ENCODE assay signal across 21 cellular contexts in the genomic region with DNA sequence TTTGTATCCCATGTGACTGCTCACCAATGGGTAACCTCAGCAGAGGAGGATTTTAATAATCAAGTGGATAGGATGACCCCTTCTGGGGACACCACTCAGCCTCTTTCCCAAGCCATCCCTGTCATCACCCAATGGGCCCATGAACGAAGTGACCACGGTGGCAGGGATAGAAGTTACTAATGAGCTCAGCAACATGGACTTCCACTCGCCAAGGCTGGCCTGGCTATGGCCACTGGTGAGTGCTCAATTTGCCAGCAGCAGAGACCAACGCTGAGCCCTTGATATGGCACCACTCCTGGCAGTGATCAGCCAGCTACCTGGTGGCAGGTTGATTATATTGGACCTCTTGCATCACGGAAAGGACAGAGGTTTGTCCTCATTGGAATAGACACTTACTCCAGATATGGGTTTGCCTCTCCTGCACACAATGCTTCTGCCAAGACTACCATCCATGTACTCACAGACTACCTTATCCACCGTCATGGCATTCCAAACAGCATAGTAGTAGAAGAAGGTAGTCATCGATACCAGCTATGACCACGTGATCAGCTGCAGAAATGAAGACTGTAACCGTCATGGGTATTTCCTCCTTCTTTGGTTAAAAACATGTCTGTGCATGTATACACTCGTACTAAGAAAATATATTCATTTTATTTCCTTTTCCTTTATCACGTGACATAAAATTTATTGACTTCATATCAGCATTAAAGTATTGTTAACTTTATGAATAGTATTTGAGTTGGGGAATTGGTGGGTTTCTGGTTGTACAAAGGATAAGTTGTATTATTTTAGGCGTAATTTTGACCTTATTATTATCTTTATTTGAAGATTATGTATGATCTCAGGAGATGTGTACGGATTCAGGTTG.
A peak's percentile ranks its signal among the peaks of the same experiment; 100 is the strongest.
DNase-seq lines count a peak whose midpoint lies in the region; ATAC-seq, FAIRE-seq and TF ChIP-seq lines count a peak whose summit lies in the region.
"Had no signal": no experiment of that assay in that cellular context is flagged by ENCODE, and none has a peak within 500 bp of the region (broad histone marks: within the 10 kb centered on the region; RNA-seq: fewer than 3 reads in every experiment).

No MANE protein-coding gene starts in this region.

- no peak overlapping the region for H2AK5ac ChIP-seq in IMR-90 (ENCODE audit: low read depth, low read length)

- H3K4me3 ChIP-seq in IMR-90 (ENCODE audit: insufficient read depth, low read depth, low read length) (no peak overlapping the region), bronchial epithelial cell (ENCODE audit: low read depth, low read length) (no peak overlapping the region), keratinocyte (ENCODE audit: control insufficient read depth in 2 of 3, extremely low read depth in 1 of 3, insufficient read depth in 2 of 3, low read depth in 1 of 3, low read length in 3 of 3) (no peak overlapping the region)
- H3K4me3 ChIP-seq: SJCRH30 had no signal

- no peaks in the 10 kb centered on the region for H3K4me1 ChIP-seq in IMR-90 (ENCODE audit: control insufficient read depth, insufficient read depth, low read length)
- peaks cover 13% of the 10 kb centered on the region for H3K4me1 ChIP-seq in keratinocyte (ENCODE audit: control insufficient read depth, extremely low read depth, insufficient read depth, low read length)
- H3K4me1 ChIP-seq: SJCRH30 had no signal

- no peak overlapping the region for H3K4ac ChIP-seq in IMR-90 (ENCODE audit: low read depth, low read length)

- no peaks in the 10 kb centered on the region for H3K79me2 ChIP-seq in keratinocyte (ENCODE audit: control insufficient read depth, insufficient read depth, low read length)

- H3K36me3 ChIP-seq in IMR-90 (ENCODE audit: control insufficient read depth, insufficient read depth, low read length) (no peaks in the 10 kb centered on the region), bronchial epithelial cell (ENCODE audit: control insufficient read depth, insufficient read depth, low read length) (no peaks in the 10 kb centered on the region), keratinocyte (ENCODE audit: control insufficient read depth in 2 of 2, extremely low read depth in 1 of 2, insufficient read depth in 2 of 2, low read length in 2 of 2) (no peaks in the 10 kb centered on the region)
- H3K36me3 ChIP-seq: SJCRH30 had no signal

- H3K4me2 ChIP-seq in IMR-90 (ENCODE audit: low read depth, low read length) (no peak overlapping the region), keratinocyte (ENCODE audit: control insufficient read depth, extremely low read depth, insufficient read depth, low read depth, low read length) (no peak overlapping the region)

- no peak for TF ChIP-seq POLR2A in IMR-90 (IDR thresholded peaks at IDR 0.05; ENCODE audit: low read depth, low read length)

- no peak overlapping the region for H4K5ac ChIP-seq in IMR-90 (ENCODE audit: low read depth, low read length)

- no peak overlapping the region for H3K14ac ChIP-seq in IMR-90 (replicated peaks; ENCODE audit: low read depth, low read length)

- H3K9ac ChIP-seq in IMR-90 (ENCODE audit: low read depth, low read length) (no peak overlapping the region), keratinocyte (ENCODE audit: control insufficient read depth, extremely low read depth, insufficient read depth, low read length) (no peak overlapping the region)

- in situ Hi-C loops in IMR-90 (cut with MboI; ENCODE audit: low sequenced_read_pairs): loop anchor here (10.0 kb wide), 1 partner anchor 286 kb away; no protein-coding TSS in a partner anchor

- H2BK20ac ChIP-seq in IMR-90 (ENCODE audit: low read depth, low read length): no peak overlapping the region

- intact Hi-C loops in IMR-90 (cut with micrococcal nuclease): no loop called here

- H4K20me1 ChIP-seq in IMR-90 (ENCODE audit: insufficient read depth, low read length) (no peaks in the 10 kb centered on the region), keratinocyte (ENCODE audit: control insufficient read depth, extremely low read depth, insufficient read depth, low read length) (no peaks in the 10 kb centered on the region)

- no peak for ATAC-seq in IMR-90 (ENCODE audit: low read depth)
- ATAC-seq: Panc1 had no signal

- H3K9me1 ChIP-seq in IMR-90 (ENCODE audit: insufficient read depth, low read length) (0 out of 2 replicates have a peak, but pooled peaks cover 2% of the 10 kb centered on the region), keratinocyte (ENCODE audit: control insufficient read depth, extremely low read depth, insufficient read depth, low read length) (no peaks in the 10 kb centered on the region)

- no peak overlapping the region for H4K91ac ChIP-seq in IMR-90 (ENCODE audit: insufficient read depth, low read depth, low read length)

- TF ChIP-seq CTCF in IMR-90 (conservative IDR thresholded peaks at IDR 0.05; ENCODE audit: low read depth, low read length) (no peak), bronchial epithelial cell (IDR thresholded peaks at IDR 0.05; ENCODE audit: insufficient read depth, low read length, severe bottlenecking) (no peak), keratinocyte (optimal IDR thresholded peaks at IDR 0.05 in 1 of 3, IDR thresholded peaks at IDR 0.05 in 1 of 3, conservative IDR thresholded peaks at IDR 0.05 in 1 of 3; ENCODE audit: extremely low read depth in 1 of 3, insufficient read depth in 2 of 3, low read length in 3 of 3) (no peak)

- no peak for TF ChIP-seq RAD21 in IMR-90 (IDR thresholded peaks at IDR 0.05; ENCODE audit: low read length)

- H2AK9ac ChIP-seq in IMR-90 (replicated peaks; ENCODE audit: low read depth, low read length, poor library complexity): no peak overlapping the region

- peaks cover 2% of the 10 kb centered on the region; the same call in 1 of the 2 replicates for H3K27me3 ChIP-seq in IMR-90 (ENCODE audit: control insufficient read depth, insufficient read depth, low read length)
- no peaks in the 10 kb centered on the region for H3K27me3 ChIP-seq in bronchial epithelial cell (ENCODE audit: control insufficient read depth, insufficient read depth, low read length)
- peaks cover 5% of the 10 kb centered on the region for H3K27me3 ChIP-seq in keratinocyte (ENCODE audit: control insufficient read depth, extremely low read depth, insufficient read depth, low read length)
- H3K27me3 ChIP-seq: SJCRH30 had no signal

- H3K23ac ChIP-seq in IMR-90 (ENCODE audit: low read depth, low read length): no peak overlapping the region

- H3K27ac ChIP-seq in IMR-90 (ENCODE audit: insufficient read depth, low read length) (no peak overlapping the region), keratinocyte (ENCODE audit: control insufficient read depth, insufficient read depth, low read length) (no peak overlapping the region)
- H3K27ac ChIP-seq: C4-2B, SJCRH30 had no signal

- CTCF ChIA-PET in IMR-90 (lab: Yijun Ruan, JAX): no interaction called here

- H3K79me1 ChIP-seq in IMR-90 (ENCODE audit: low read depth in 1 of 2, low read length in 2 of 2): no peaks in the 10 kb centered on the region

- H3K4me3 Mint-ChIP-seq in immature natural killer cell: no peak overlapping the region
- H3K4me3 Mint-ChIP-seq: CD8-positive, alpha-beta memory T cell had no signal

- no TSS peak for BruUV-seq in IMR-90 (replicated peaks; lab: Mats Ljungman, UMichigan)

- H3K9me3 Mint-ChIP-seq in immature natural killer cell: no peaks in the 10 kb centered on the region

- no peak overlapping the region for H2BK15ac ChIP-seq in IMR-90 (ENCODE audit: low read depth, low read length)

- H2AFZ ChIP-seq in IMR-90 (replicated peaks; ENCODE audit: low read length, poor library complexity) (no peak overlapping the region), keratinocyte (ENCODE audit: control insufficient read depth, low read length) (no peak overlapping the region)

- H3K27me3 Mint-ChIP-seq in immature natural killer cell (ENCODE audit: low read depth in 3 of 3): peaks cover 0 to 3% (median 1%) of the 10 kb centered on the region in 3 donors

- H3K18ac ChIP-seq in IMR-90 (ENCODE audit: low read depth, low read length): no peak overlapping the region

- FAIRE-seq in bronchial epithelial cell (lab: Jason Lieb, UNC): peak; percentile 86
- peak; percentile 32 for FAIRE-seq in keratinocyte (lab: Jason Lieb, UNC)
- FAIRE-seq: A204.1, H1 had no signal

- dilution Hi-C loops in IMR-90 (cut with HindIII; ENCODE audit: low sequenced_read_pairs, unreplicated experiment): no loop called here
- dilution Hi-C loops in keratinocyte (cut with MboI; ENCODE audit: extremely low pct_ligation_motif_present, low sequenced_read_pairs): no loop called here

- H2BK120ac ChIP-seq in IMR-90 (ENCODE audit: low read depth, low read length): no peak overlapping the region

- no peaks in the 10 kb centered on the region for H3K36me3 Mint-ChIP-seq in immature natural killer cell
- H3K36me3 Mint-ChIP-seq: CD8-positive, alpha-beta memory T cell had no signal

- H3K4me1 Mint-ChIP-seq in immature natural killer cell: no peaks in the 10 kb centered on the region
- H3K4me1 Mint-ChIP-seq: CD8-positive, alpha-beta memory T cell had no signal

- WGBS in IMR-90 (ENCODE audit: extremely low coverage in 2 of 2, insufficient read length in 1 of 2), 2 experiments: 48% methylated on average over 3 of the region's 13 CpGs; no CpG with 5 or more reads in 1 of the 2 experiments

- peak; percentile 45 for DNase-seq in activated effector memory CD4-positive, alpha-beta T cell treated with anti-CD3 and anti-CD28 coated beads, Interleukin-2, amount 50 U/mL, for 16 hours
- no peak for DNase-seq in activated effector memory CD4-positive, alpha-beta T cell treated with Interleukin-2 at 50 U/mL for 16 hours
- DNase-seq in IMR-90 (no peak), bronchial epithelial cell (ENCODE audit: low read depth) (peak; percentile 92), keratinocyte (ENCODE audit: low read depth, low spot score) (peak; percentile 53), immature natural killer cell (no peak)
- no peak for DNase-seq in stimulated activated CD4-positive, alpha-beta T cell treated with anti-CD3 and anti-CD28 coated beads, Interleukin-1b, Interleukin-23, amount 100 ng/mL, for 48 hours
- DNase-seq in stimulated activated CD4-positive, alpha-beta T cell treated with anti-CD3 and anti-CD28 coated beads, Interleukin-12 subunit alpha, Interleukin-12 subunit beta, amount 100 ng/mL, for 4 hours: no peak
- DNase-seq: CD8-positive, alpha-beta memory T cell; EL; GF-D8; NCI-H1105; NCI-H2029 treated with DMSO at 0.1 percent for 48 hours; NCI-H226; NCI-H510A treated with DMSO at 0.1 percent for 48 hours; NCI-H82; SJCRH30 had no signal

- no peak overlapping the region for H3K27ac Mint-ChIP-seq in immature natural killer cell
- H3K27ac Mint-ChIP-seq: CD8-positive, alpha-beta memory T cell had no signal

- no peaks in the 10 kb centered on the region for H3K9me3 ChIP-seq in IMR-90 (ENCODE audit: control insufficient read depth, insufficient read depth, low read length)
- no peaks in the 10 kb centered on the region for H3K9me3 ChIP-seq in keratinocyte (ENCODE audit: control insufficient read depth, low read depth, low read length)
- H3K9me3 ChIP-seq: SJCRH30 had no signal

- POLR2A ChIA-PET in IMR-90 (lab: Charles Lee; ENCODE audit: unreplicated experiment): no interaction called here

- H3K56ac ChIP-seq in IMR-90 (ENCODE audit: extremely low read depth, insufficient read depth, low read length): no peak overlapping the region

- no peak overlapping the region for H4K8ac ChIP-seq in IMR-90 (ENCODE audit: low read depth in 2 of 2, low read length in 2 of 2)

- H2BK5ac ChIP-seq in IMR-90 (ENCODE audit: low read depth, low read length, poor library complexity, severe bottlenecking): no peak overlapping the region

TF ChIP-seq in IMR-90, 13 proteins besides CTCF, POLR2A, EP300 and RAD21 (continues in another document):
- no peak for TF ChIP-seq CHD1 (IDR thresholded peaks at IDR 0.05; ENCODE audit: low read depth, low read length)

Comparison
In these comparisons a context has a peak if more than half of its experiments do, and no peak if none do; other contexts are left out.
1. DNase-seq: peak in activated effector memory CD4-positive, alpha-beta T cell treated with anti-CD3 and anti-CD28 coated beads, Interleukin-2, amount 50 U/mL, for 16 hours (single experiment), bronchial epithelial cell (single experiment) and keratinocyte (single experiment); none in activated effector memory CD4-positive, alpha-beta T cell treated with Interleukin-2 at 50 U/mL for 16 hours (single experiment), IMR-90 (single experiment), stimulated activated CD4-positive, alpha-beta T cell treated with anti-CD3 and anti-CD28 coated beads, Interleukin-1b, Interleukin-23, amount 100 ng/mL, for 48 hours (single experiment), stimulated activated CD4-positive, alpha-beta T cell treated with anti-CD3 and anti-CD28 coated beads, Interleukin-12 subunit alpha, Interleukin-12 subunit beta, amount 100 ng/mL, for 4 hours (single experiment) and immature natural killer cell (0 of 3).